In genomic region chr19:47695533-47696262, GRCh38 we compare ENCODE assay signal across 31 cellular contexts. TPM values are rescaled to one million over a fixed set of nuclear protein-coding genes. Genes with fewer than 3 reads are reported as not detected.
DNase-seq lines count a peak whose midpoint lies in the region; ATAC-seq and TF ChIP-seq lines count a peak whose summit lies in the region.
"Had no signal": no experiment of that assay in that cellular context is flagged by ENCODE, and none has a peak within 500 bp of the region (broad histone marks: within the 10 kb centered on the region; RNA-seq: fewer than 3 reads in every experiment).

No MANE protein-coding gene starts in this region.

- ATAC-seq in WTC11 (no peak), gastrocnemius medialis (no peak)
- ATAC-seq: activated naive CD4-positive, alpha-beta T cell treated with anti-CD3 and anti-CD28 coated beads, Interleukin-2, amount 50 U/mL, for 72 hours; heart left ventricle had no signal

- peaks cover 6% of the 10 kb centered on the region for H3K36me3 ChIP-seq in H7 (replicated peaks; ENCODE audit: control insufficient read depth, insufficient read depth, low read length)
- H3K36me3 ChIP-seq in gastrocnemius medialis, result peaks cover 3 to 41% of the 10 kb centered on the region in 2 donors

- H3K27me3 Mint-ChIP-seq in WTC11 (ENCODE audit: low read depth) (no peaks in the 10 kb centered on the region), endothelial cell (ENCODE audit: unreplicated experiment) (peaks cover 13% of the 10 kb centered on the region)
- H3K27me3 Mint-ChIP-seq: activated CD4-positive, alpha-beta memory T cell treated with anti-CD3 and anti-CD28 coated beads, Interleukin-2, amount 10 ng/mL, durations not matched to agents 7 days and 5 days had no signal

- in situ Hi-C loops in gastrocnemius medialis (cut with MboI; ENCODE audit: low sequenced_read_pairs in 4 of 4), result loop anchor here in 3 of 4 donors (5.0 to 10.0 kb wide), 4 partner anchors 91 to 181 kb away; partner anchors contain the start of genes BICRA (in 1 of the 3) and NAPA (in 1 of the 3)

- H3K9me3 ChIP-seq in gastrocnemius medialis, result no peaks in the 10 kb centered on the region
- H3K9me3 ChIP-seq: esophagus muscularis mucosa, heart left ventricle, sigmoid colon, SJCRH30, tibial artery had no signal

- no peak overlapping the region for H3K4me3 Mint-ChIP-seq in WTC11
- H3K4me3 Mint-ChIP-seq in endothelial cell (ENCODE audit: unreplicated experiment), result peak overlapping the region; percentile 68
- H3K4me3 Mint-ChIP-seq: activated CD4-positive, alpha-beta memory T cell treated with anti-CD3 and anti-CD28 coated beads, Interleukin-2, amount 10 ng/mL, durations not matched to agents 7 days and 5 days had no signal

- no peak for TF ChIP-seq POLR2A in gastrocnemius medialis (IDR thresholded peaks at IDR 0.05)

- TF ChIP-seq CTCF in WTC11 (IDR thresholded peaks at IDR 0.05), result no peak
- TF ChIP-seq CTCF in endothelial cell (IDR thresholded peaks at IDR 0.05; ENCODE audit: unreplicated experiment), result no peak
- TF ChIP-seq CTCF in gastrocnemius medialis (IDR thresholded peaks at IDR 0.05 in 4 of 5, conservative IDR thresholded peaks at IDR 0.05 in 1 of 5), result no peak

- H3K9me3 Mint-ChIP-seq in WTC11 (peaks cover 3% of the 10 kb centered on the region), endothelial cell (ENCODE audit: unreplicated experiment) (no peaks in the 10 kb centered on the region)
- H3K9me3 Mint-ChIP-seq: activated CD4-positive, alpha-beta memory T cell treated with anti-CD3 and anti-CD28 coated beads, Interleukin-2, amount 10 ng/mL, durations not matched to agents 7 days and 5 days; activated naive CD4-positive, alpha-beta T cell treated with anti-CD3 and anti-CD28 coated beads, Interleukin-2, amount 50 U/mL, for 72 hours had no signal

- H3K4me3 ChIP-seq in H7 (ENCODE audit: insufficient read depth, low read depth, low read length) (no peak overlapping the region), gastrocnemius medialis (no peak overlapping the region)
- H3K4me3 ChIP-seq: cardiac muscle cell, esophagus muscularis mucosa, GM23248, heart left ventricle, left ventricle myocardium inferior, sigmoid colon, SJCRH30, tibial artery had no signal

- H3K27me3 ChIP-seq in H7 (ENCODE audit: control insufficient read depth, insufficient read depth, low read length) (no peaks in the 10 kb centered on the region), gastrocnemius medialis (no peaks in the 10 kb centered on the region)
- H3K27me3 ChIP-seq: cardiac muscle cell, esophagus muscularis mucosa, heart left ventricle, sigmoid colon, SJCRH30, tibial artery had no signal

- intact Hi-C loops in gastrocnemius medialis (cut with DNase I; ENCODE audit: low total_unique reads), result loop anchor here (5.0 to 10.0 kb wide), 3 partner anchors 198 to 421 kb away; partner anchors contain the start of genes DHX34 and INAFM1

- CTCF ChIA-PET in WTC11 (lab: Charles Lee), result interaction anchor here (0.5 to 1.2 kb wide), 5 partner anchors 17 to 266 kb away, joined by 3 to 4 read pairs (median 3); partner anchors contain the start of gene EHD2

- peaks cover 12 to 15% of the 10 kb centered on the region in 2 donors for H3K4me1 ChIP-seq in gastrocnemius medialis
- H3K4me1 ChIP-seq: SJCRH30 had no signal

- POLR2A ChIA-PET in WTC11 (lab: Charles Lee), result interaction anchor here (0.7 kb wide), 1 partner anchor 11 kb away, joined by 4 read pairs; no protein-coding TSS in a partner anchor

- H3K27ac Mint-ChIP-seq in WTC11 (peak overlapping the region; percentile 41), endothelial cell (ENCODE audit: unreplicated experiment) (peak overlapping the region; percentile 91)
- H3K27ac Mint-ChIP-seq: activated CD4-positive, alpha-beta memory T cell treated with anti-CD3 and anti-CD28 coated beads, Interleukin-2, amount 10 ng/mL, durations not matched to agents 7 days and 5 days had no signal

- H3K36me3 Mint-ChIP-seq in WTC11 (peaks cover 25% of the 10 kb centered on the region), endothelial cell (ENCODE audit: low read depth, unreplicated experiment) (peaks cover 18% of the 10 kb centered on the region)
- H3K36me3 Mint-ChIP-seq: activated naive CD4-positive, alpha-beta T cell treated with anti-CD3 and anti-CD28 coated beads, Interleukin-2, amount 50 U/mL, for 72 hours had no signal

- DNase-seq in H7 (peak; percentile 51), WTC11 (ENCODE audit: low spot score) (no peak), endothelial cell (ENCODE audit: low spot score) (no peak), gastrocnemius medialis (no peak), AG20443 (ENCODE audit: low spot score) (no peak), activated gamma-delta T cell (lab: John Stamatoyannopoulos, UW) (no peak), NOMO-1 treated with DMSO at 0.1 percent for 48 hours (lab: John Stamatoyannopoulos, UW; ENCODE audit: unreplicated experiment) (no peak)
- DNase-seq: activated CD4-positive, alpha-beta memory T cell treated with anti-CD3 and anti-CD28 coated beads, Interleukin-2, amount 10 ng/mL, durations not matched to agents 7 days and 5 days; COR-L47; cortex of kidney; DND-41; foreskin fibroblast; GM23248; islet precursor cell; KBM-7; left ventricle myocardium inferior; mesendoderm; NCI-H1092; NCI-H1694 treated with DMSO at 0.1 percent for 48 hours; NCI-H2171; NCI-H82; occipital lobe; sigmoid colon; SJCRH30; stimulated activated CD4-positive, alpha-beta T cell treated with anti-CD3 and anti-CD28 coated beads, Interleukin-12 subunit alpha, Interleukin-12 subunit beta, amount 100 ng/mL, for 4 hours; stimulated activated CD4-positive, alpha-beta T cell treated with anti-CD3 and anti-CD28 coated beads, Interleukin-4, amount 100 ng/mL, for 1 hour had no signal

- H3K4me1 Mint-ChIP-seq in WTC11 (0 out of 2 replicates have a peak, but pooled peaks cover 2% of the 10 kb centered on the region), endothelial cell (ENCODE audit: unreplicated experiment) (peaks cover 2% of the 10 kb centered on the region)
- H3K4me1 Mint-ChIP-seq: activated CD4-positive, alpha-beta memory T cell treated with anti-CD3 and anti-CD28 coated beads, Interleukin-2, amount 10 ng/mL, durations not matched to agents 7 days and 5 days had no signal

- peak overlapping the region in 3 of 4 donors; percentile 44 to 51 (median 47) for H3K27ac ChIP-seq in gastrocnemius medialis
- H3K27ac ChIP-seq: cardiac muscle cell, GM23248, left ventricle myocardium inferior, SJCRH30, tibial artery had no signal

TF ChIP-seq in WTC11, 78 proteins besides CTCF, POLR2A, EP300 and RAD21 (continues in another document):
- TF ChIP-seq CREB1 (CRISPR knock-in tag; IDR thresholded peaks at IDR 0.05) (no peak), ARID4B (CRISPR knock-in tag; IDR thresholded peaks at IDR 0.05; ENCODE audit: borderline replicate concordance) (no peak), ZNF512 (CRISPR knock-in tag; IDR thresholded peaks at IDR 0.05; ENCODE audit: borderline replicate concordance) (no peak)

RNA-seq across cellular contexts. Expression of gene EHD2, which starts 17.5 kb away (rescaled TPM):
- 6.2 and 7.5 TPM in 2 replicates for total RNA-seq in H7 (2014; rRNA removed; shearing (Covaris generic))
- total RNA-seq in WTC11 (2021) (11.8 to 15.5 TPM (median 15.4 TPM) in 3 replicates), endothelial cell (ENCODE audit: unreplicated experiment) (81.5 TPM), gastrocnemius medialis (10 to 100 TPM; 10.9 to 46.6 (median 33.8) TPM)
- total RNA-seq: activated CD4-positive, alpha-beta memory T cell treated with anti-CD3 and anti-CD28 coated beads, Interleukin-2, amount 10 ng/mL, durations not matched to agents 7 days and 5 days had no signal

RNA-seq across cellular contexts. Expression of gene NOP53, which starts 49.6 kb away (rescaled TPM):
- 155 and 167 TPM in 2 replicates for total RNA-seq in H7 (2014; rRNA removed; shearing (Covaris generic))
- total RNA-seq in WTC11 (2021) (289 to 315 TPM (median 310 TPM) in 3 replicates), endothelial cell (ENCODE audit: unreplicated experiment) (324 TPM), gastrocnemius medialis (100 to 1,000 TPM; 141 to 262 (median 150) TPM)
